ENCODE assay signal across 7 cellular contexts in genomic region chr22:38360560-38360959, GRCh38. TPM values are rescaled to one million over a fixed set of nuclear protein-coding genes. Genes with fewer than 3 reads are reported as not detected.
DNase-seq lines count a peak whose midpoint lies in the region; ATAC-seq, FAIRE-seq and TF ChIP-seq lines count a peak whose summit lies in the region.
"Not testable (repeated sequence)": the region's sequence is repeated elsewhere in the genome, so short reads cannot be mapped to it uniquely, and the experiment has no call there.

No MANE protein-coding gene starts in this region.

- not testable (repeated sequence) for H3K4ac ChIP-seq in trophoblast cell (ENCODE audit: low read depth, low read length)

- in situ Hi-C loops in K562 (cut with MboI), result not testable (repeated sequence)

- H4K12ac ChIP-seq in trophoblast cell (ENCODE audit: low read depth, low read length), result not testable (repeated sequence)

- H3K9me1 ChIP-seq in K562 (ENCODE audit: control insufficient read depth, insufficient read depth, low read length), result not testable (repeated sequence)

- not testable (repeated sequence) for FAIRE-seq in K562 (lab: Jason Lieb, UNC)

- H2AFZ ChIP-seq in PC-9; K562 (ENCODE audit: low read depth, low read length); trophoblast cell (ENCODE audit: insufficient read depth, low read length, poor library complexity): not testable (repeated sequence)

- not testable (repeated sequence) for H3K9me2 ChIP-seq in PC-9 (ENCODE audit: insufficient read depth)

- H2AK5ac ChIP-seq in trophoblast cell (ENCODE audit: low read length), result not testable (repeated sequence)

- H3K14ac ChIP-seq in trophoblast cell (ENCODE audit: low read length), result not testable (repeated sequence)

- H3K9me3 ChIP-seq in PC-9 (ENCODE audit: insufficient read depth, low read depth); K562 (replicated peaks; ENCODE audit: control insufficient read depth, insufficient read depth, low read depth, low read length); neutrophil; trophoblast cell (ENCODE audit: insufficient read depth, low read depth, low read length): not testable (repeated sequence)

- intact Hi-C loops in PC-9 (cut with micrococcal nuclease; ENCODE audit: unreplicated experiment); activated CD4-positive, alpha-beta T cell treated with anti-CD3 and anti-CD28 coated beads, Interleukin-2, amount 10 ng/mL, durations not matched to agents 24 days and 14 days (cut with micrococcal nuclease); K562 (cut with micrococcal nuclease): not testable (repeated sequence)

- H3K36me3 Mint-ChIP-seq in activated CD4-positive, alpha-beta T cell treated with anti-CD3 and anti-CD28 coated beads, Interleukin-2, amount 10 ng/mL, durations not matched to agents 24 days and 14 days (ENCODE audit: low read depth), result not testable (repeated sequence)

- not testable (repeated sequence) for H2BK5ac ChIP-seq in trophoblast cell (ENCODE audit: low read depth, low read length, poor library complexity)

- not testable (repeated sequence) for H3K79me1 ChIP-seq in trophoblast cell (ENCODE audit: low read length)

- H3K4me3 ChIP-seq in HL-60 (replicated peaks; ENCODE audit: insufficient read depth, low read length); PC-9; K562; trophoblast cell (ENCODE audit: low read depth, low read length): not testable (repeated sequence)
- peak overlapping the region in 1 of 2 experiments; percentile 18 for H3K4me3 ChIP-seq in neutrophil (ENCODE audit: low read depth in 1 of 2, low read length in 1 of 2)

- CTCF ChIA-PET in HEK293T (lab: Yijun Ruan, JAX); PC-9 (lab: Charles Lee); K562 (lab: Yijun Ruan, JAX; ENCODE audit: low intra/inter-chr PET ratio): not testable (repeated sequence)

- ATAC-seq in K562, result not testable (repeated sequence)

- not testable (repeated sequence) for TF ChIP-seq CTCF in HL-60 (IDR thresholded peaks at IDR 0.05; ENCODE audit: insufficient read depth, low read length); PC-9 (conservative IDR thresholded peaks at IDR 0.05); K562 (IDR thresholded peaks at IDR 0.05 in 2 of 3, conservative IDR thresholded peaks at IDR 0.05 in 1 of 3; ENCODE audit: insufficient read depth in 2 of 3, low read depth in 1 of 3, low read length in 3 of 3); neutrophil (IDR thresholded peaks at IDR 0.05)

- not testable (repeated sequence) for H3K18ac ChIP-seq in trophoblast cell (ENCODE audit: low read length)

- not testable (repeated sequence) for H3K9me3 Mint-ChIP-seq in activated CD4-positive, alpha-beta T cell treated with anti-CD3 and anti-CD28 coated beads, Interleukin-2, amount 10 ng/mL, durations not matched to agents 24 days and 14 days

- H3K4me1 Mint-ChIP-seq in activated CD4-positive, alpha-beta T cell treated with anti-CD3 and anti-CD28 coated beads, Interleukin-2, amount 10 ng/mL, durations not matched to agents 24 days and 14 days, result not testable (repeated sequence)

- H3K27ac ChIP-seq in HL-60 (replicated peaks), result peak overlapping the region; percentile 33; the same call in 1 of the 2 replicates
- H3K27ac ChIP-seq in PC-9, result peak overlapping the region; percentile 70
- H3K27ac ChIP-seq in K562 (ENCODE audit: extremely low read depth, low read depth, low read length); trophoblast cell (ENCODE audit: low read depth, low read length): not testable (repeated sequence)
- peak overlapping the region; percentile 82 for H3K27ac ChIP-seq in neutrophil

- 92% methylated on average over 2 of the region's 2 CpGs for WGBS in K562 (ENCODE audit: insufficient coverage, low coverage, missing lambda C conversion rate)
- no CpG with 5 or more reads among the region's 2 CpGs for WGBS in trophoblast cell (ENCODE audit: extremely low coverage, insufficient coverage, insufficient read length)

- not testable (repeated sequence) for H2BK12ac ChIP-seq in trophoblast cell (ENCODE audit: low read length)

- POLR2A ChIA-PET in HEK293T (lab: Yijun Ruan, JAX); PC-9 (lab: Charles Lee; ENCODE audit: unreplicated experiment); K562 (lab: Yijun Ruan, JAX): not testable (repeated sequence)

- not testable (repeated sequence) for H3K27ac Mint-ChIP-seq in activated CD4-positive, alpha-beta T cell treated with anti-CD3 and anti-CD28 coated beads, Interleukin-2, amount 10 ng/mL, durations not matched to agents 24 days and 14 days

- not testable (repeated sequence) for BruUV-seq in PC-9 (replicated peaks; lab: Mats Ljungman, UMichigan); K562 (replicated peaks; lab: Mats Ljungman, UMichigan)

- H4K8ac ChIP-seq in trophoblast cell (ENCODE audit: low read depth, low read length), result not testable (repeated sequence)

- not testable (repeated sequence) for TF ChIP-seq POLR2A in K562 (conservative IDR thresholded peaks at IDR 0.05)

- not testable (repeated sequence) for H3K36me3 ChIP-seq in PC-9 (ENCODE audit: low read depth); K562 (ENCODE audit: control insufficient read depth, insufficient read depth, low read length); neutrophil; trophoblast cell (ENCODE audit: control insufficient read depth in 1 of 2, insufficient read depth in 2 of 2, low read length in 2 of 2)

- not testable (repeated sequence) for H2BK120ac ChIP-seq in trophoblast cell (ENCODE audit: insufficient read depth, low read length, poor library complexity)

- TF ChIP-seq RAD21 in K562 (CRISPR knock-in tag; conservative IDR thresholded peaks at IDR 0.05 in 1 of 2, IDR thresholded peaks at IDR 0.05 in 1 of 2), result not testable (repeated sequence)

- not testable (repeated sequence) for H4K20me1 ChIP-seq in PC-9 (ENCODE audit: insufficient read depth); K562 (replicated peaks; ENCODE audit: control insufficient read depth, insufficient read depth, low read length)

- H3K79me2 ChIP-seq in PC-9 (ENCODE audit: low read depth); K562 (ENCODE audit: control insufficient read depth, insufficient read depth, low read length); trophoblast cell (ENCODE audit: control insufficient read depth, insufficient read depth, low read length, poor library complexity): not testable (repeated sequence)

- H3K4me2 ChIP-seq in PC-9, result peak overlapping the region; percentile 22; the same call in 1 of the 2 replicates
- not testable (repeated sequence) for H3K4me2 ChIP-seq in K562 (ENCODE audit: insufficient read depth, low read length); trophoblast cell (ENCODE audit: low read length)

- TF ChIP-seq EP300 in K562 (IDR thresholded peaks at IDR 0.05; ENCODE audit: low read length), result not testable (repeated sequence)

- not testable (repeated sequence) for H3K4me3 Mint-ChIP-seq in activated CD4-positive, alpha-beta T cell treated with anti-CD3 and anti-CD28 coated beads, Interleukin-2, amount 10 ng/mL, durations not matched to agents 24 days and 14 days

- H3F3A ChIP-seq in PC-9 (ENCODE audit: insufficient read depth, low read depth), result peaks cover 12% of the 10 kb centered on the region; the same call in 1 of the 2 replicates

- not testable (repeated sequence) for H4K91ac ChIP-seq in trophoblast cell (ENCODE audit: low read depth, low read length)

- peak overlapping the region; percentile 98 for H3K23ac ChIP-seq in trophoblast cell (ENCODE audit: low read length)

- H3K9ac ChIP-seq in K562 (ENCODE audit: insufficient read depth in 1 of 2, low read depth in 2 of 2, low read length in 2 of 2); trophoblast cell (ENCODE audit: low read length): not testable (repeated sequence)

- DNase-seq in HEK293T (ENCODE audit: extremely low spot score); K562 (ENCODE audit: extremely low read depth in 1 of 4, low spot score in 3 of 4); trophoblast cell: not testable (repeated sequence)
- DNase-seq in HL-60 (ENCODE audit: low read depth in 1 of 2, low spot score in 1 of 2), result peak in 1 of 2 experiments; percentile 67
- DNase-seq in PC-9, result peak in 1 of 2 experiments; percentile 68
- peak; percentile 42 for DNase-seq in activated CD4-positive, alpha-beta T cell treated with anti-CD3 and anti-CD28 coated beads, Interleukin-2, amount 10 ng/mL, durations not matched to agents 24 days and 14 days

- H3K4me1 ChIP-seq in PC-9 (replicated peaks; ENCODE audit: insufficient read depth) (peaks cover 16% of the 10 kb centered on the region), neutrophil (ENCODE audit: control insufficient read depth in 1 of 2, insufficient read depth in 1 of 2, low read depth in 1 of 2, low read length in 1 of 2) (peaks cover 17 to 28% of the 10 kb centered on the region in 2 experiments)
- not testable (repeated sequence) for H3K4me1 ChIP-seq in K562 (replicated peaks in 1 of 2; ENCODE audit: control insufficient read depth in 2 of 2, insufficient read depth in 2 of 2, low read length in 2 of 2); trophoblast cell (ENCODE audit: control insufficient read depth in 1 of 2, insufficient read depth in 2 of 2, low read length in 2 of 2)

- not testable (repeated sequence) for H3K27me3 Mint-ChIP-seq in activated CD4-positive, alpha-beta T cell treated with anti-CD3 and anti-CD28 coated beads, Interleukin-2, amount 10 ng/mL, durations not matched to agents 24 days and 14 days

- not testable (repeated sequence) for H3K27me3 ChIP-seq in HL-60 (ENCODE audit: insufficient read depth, poor library complexity, severe bottlenecking); PC-9 (ENCODE audit: insufficient read depth, low read depth); K562 (ENCODE audit: control insufficient read depth in 2 of 2, insufficient read depth in 2 of 2, low read length in 2 of 2); neutrophil; trophoblast cell (ENCODE audit: insufficient read depth, low read length)

RNA-seq across cellular contexts. Expression of gene CSNK1E, which starts 43.3 kb away (rescaled TPM):
- total RNA-seq in PC-9 (2021) (331 and 348 TPM in 2 replicates), K562 (2014; rRNA removed) (41.3 and 55.7 TPM in 2 replicates), K562 (2014; rRNA removed; fragmentation: Illumina TruSeq; extraction: Trizol) (18.0 and 22.5 TPM in 2 replicates), K562 (2015; rRNA removed; fragmentation: Illumina TruSeq; extraction: Trizol) (33.1 and 34.4 TPM in 2 replicates), K562 (2021) (61.0 and 62.8 TPM in 2 replicates)
- total RNA-seq in activated CD4-positive, alpha-beta T cell treated with anti-CD3 and anti-CD28 coated beads, Interleukin-2, amount 10 ng/mL, durations not matched to agents 24 days and 14 days, result 157 and 159 TPM in 2 replicates
- total RNA-seq in K562 (2011; cell fraction: chromatin; rRNA removed; ENCODE audit: low replicate concordance), result 112 and 292 TPM in 2 replicates
- 149 and 193 TPM in 2 replicates for total RNA-seq in K562 (2011; cell fraction: nucleolus; rRNA removed)
- 126 and 139 TPM in 2 replicates for total RNA-seq in K562 (2011; cell fraction: nucleoplasm; rRNA removed)
- polyA plus RNA-seq in K562 (2011; rRNA removed) (64.0 and 77.0 TPM in 2 replicates), K562 (2014; fragmentation: Illumina TruSeq; extraction: Trizol) (64.0 and 73.3 TPM in 2 replicates), K562 (2014; fragmentation: Nextera tagmentation; extraction: Ambion mirVana) (1 to 10 TPM; 2.7 to 3.8 TPM), K562 (2014; rRNA removed) (65.6 and 70.0 TPM in 2 replicates)
- 83.0 and 121 TPM in 2 replicates for polyA plus RNA-seq in K562 (2011; cell fraction: cytosol; rRNA removed)
- 148 and 215 TPM in 2 replicates for polyA plus RNA-seq in K562 (2011; cell fraction: nucleus; rRNA removed)
- 34.2 and 69.8 TPM in 2 replicates for polyA plus RNA-seq in K562 (2012)
- polyA minus RNA-seq in K562 (2011; rRNA and poly(A)+ RNA removed), result 36.0 and 61.3 TPM in 2 replicates
- 48.1 and 53.3 TPM in 2 replicates for polyA minus RNA-seq in K562 (2011; cell fraction: cytosol; rRNA and poly(A)+ RNA removed)
- polyA minus RNA-seq in K562 (2011; cell fraction: nucleus; rRNA and poly(A)+ RNA removed), result 48.2 and 49.9 TPM in 2 replicates
- polyA plus RNA-seq in trophoblast cell (2013), result 172 and 176 TPM in 2 replicates
